In the genomic region with DNA sequence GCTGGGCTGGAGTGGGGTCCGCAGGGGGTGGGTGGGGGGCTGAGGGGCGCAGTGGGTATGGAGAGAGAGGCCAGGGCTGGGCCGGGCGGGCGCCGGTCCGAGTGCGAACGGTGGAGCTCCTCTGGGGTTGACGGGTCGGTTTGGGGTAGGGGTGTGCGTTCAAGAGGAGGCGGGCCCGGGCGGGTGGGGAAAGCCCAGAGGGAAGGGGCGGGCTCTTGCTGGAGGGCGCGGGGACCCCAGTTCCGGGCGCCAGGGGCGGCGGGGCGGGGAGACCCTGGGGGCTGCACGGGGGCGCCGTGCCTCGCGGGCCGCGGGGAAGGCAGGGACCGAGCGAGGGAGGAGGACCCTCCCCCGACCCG, we compare ENCODE assay signal across 1 cellular context.
TF ChIP-seq lines count a peak whose summit lies in the region.

No MANE protein-coding gene starts in this region.

TF ChIP-seq in neural cell, 6 proteins besides CTCF, POLR2A, EP300 and RAD21 (continued from another document):
- TF ChIP-seq, protein P1, sequence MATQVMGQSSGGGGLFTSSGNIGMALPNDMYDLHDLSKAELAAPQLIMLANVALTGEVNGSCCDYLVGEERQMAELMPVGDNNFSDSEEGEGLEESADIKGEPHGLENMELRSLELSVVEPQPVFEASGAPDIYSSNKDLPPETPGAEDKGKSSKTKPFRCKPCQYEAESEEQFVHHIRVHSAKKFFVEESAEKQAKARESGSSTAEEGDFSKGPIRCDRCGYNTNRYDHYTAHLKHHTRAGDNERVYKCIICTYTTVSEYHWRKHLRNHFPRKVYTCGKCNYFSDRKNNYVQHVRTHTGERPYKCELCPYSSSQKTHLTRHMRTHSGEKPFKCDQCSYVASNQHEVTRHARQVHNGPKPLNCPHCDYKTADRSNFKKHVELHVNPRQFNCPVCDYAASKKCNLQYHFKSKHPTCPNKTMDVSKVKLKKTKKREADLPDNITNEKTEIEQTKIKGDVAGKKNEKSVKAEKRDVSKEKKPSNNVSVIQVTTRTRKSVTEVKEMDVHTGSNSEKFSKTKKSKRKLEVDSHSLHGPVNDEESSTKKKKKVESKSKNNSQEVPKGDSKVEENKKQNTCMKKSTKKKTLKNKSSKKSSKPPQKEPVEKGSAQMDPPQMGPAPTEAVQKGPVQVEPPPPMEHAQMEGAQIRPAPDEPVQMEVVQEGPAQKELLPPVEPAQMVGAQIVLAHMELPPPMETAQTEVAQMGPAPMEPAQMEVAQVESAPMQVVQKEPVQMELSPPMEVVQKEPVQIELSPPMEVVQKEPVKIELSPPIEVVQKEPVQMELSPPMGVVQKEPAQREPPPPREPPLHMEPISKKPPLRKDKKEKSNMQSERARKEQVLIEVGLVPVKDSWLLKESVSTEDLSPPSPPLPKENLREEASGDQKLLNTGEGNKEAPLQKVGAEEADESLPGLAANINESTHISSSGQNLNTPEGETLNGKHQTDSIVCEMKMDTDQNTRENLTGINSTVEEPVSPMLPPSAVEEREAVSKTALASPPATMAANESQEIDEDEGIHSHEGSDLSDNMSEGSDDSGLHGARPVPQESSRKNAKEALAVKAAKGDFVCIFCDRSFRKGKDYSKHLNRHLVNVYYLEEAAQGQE (IDR thresholded peaks at IDR 0.05; ENCODE audit: borderline replicate concordance), result no peak
- TF ChIP-seq MXI1 (conservative IDR thresholded peaks at IDR 0.05; ENCODE audit: poor library complexity, severe bottlenecking), result no peak
- no peak for TF ChIP-seq SMC3 (conservative IDR thresholded peaks at IDR 0.05; ENCODE audit: poor library complexity)
- TF ChIP-seq POLR2AphosphoS5 (IDR thresholded peaks at IDR 0.05), result no peak
- no peak for TF ChIP-seq TAF1 (IDR thresholded peaks at IDR 0.05; ENCODE audit: low read depth)
